In the genomic region with DNA sequence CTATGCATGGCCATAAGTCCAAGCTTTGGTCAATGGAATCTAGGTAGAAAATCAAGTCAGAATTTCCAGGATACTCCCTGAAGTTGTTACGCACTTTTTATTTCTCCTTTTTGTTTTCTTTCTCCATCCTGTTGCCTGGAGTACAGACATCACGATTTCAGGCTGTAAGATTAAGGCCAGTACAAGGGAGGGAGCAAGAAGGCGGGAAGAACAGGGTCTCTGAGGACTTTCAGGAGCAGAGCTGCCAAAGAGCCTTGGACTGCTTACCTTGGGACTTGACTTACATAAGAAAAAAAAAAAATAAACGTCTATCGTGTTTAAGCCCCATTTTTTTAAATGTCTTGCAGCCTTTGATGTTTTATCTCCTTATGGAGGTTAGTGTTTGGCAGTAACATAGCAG, we compare ENCODE assay signal across 19 cellular contexts.
"Had no signal": no experiment of that assay in that cellular context is flagged by ENCODE, and none has a peak within 500 bp of the region (broad histone marks: within the 10 kb centered on the region; RNA-seq: fewer than 3 reads in every experiment).

No MANE protein-coding gene starts in this region.

- H3K4me3 ChIP-seq: K562, PC-9, SK-N-MC had no signal

- H3K4me3 Mint-ChIP-seq: activated CD8-positive, alpha-beta T cell treated with anti-CD3 and anti-CD28 coated beads for 36 hours; activated naive CD4-positive, alpha-beta T cell treated with anti-CD3 and anti-CD28 coated beads, Interleukin-2, amount 50 U/mL, for 24 hours; brain had no signal

- H3K4me1 Mint-ChIP-seq: activated naive CD4-positive, alpha-beta T cell treated with anti-CD3 and anti-CD28 coated beads, Interleukin-2, amount 50 U/mL, for 24 hours had no signal

- H3K9me3 Mint-ChIP-seq: activated CD8-positive, alpha-beta T cell treated with anti-CD3 and anti-CD28 coated beads for 36 hours; activated naive CD4-positive, alpha-beta T cell treated with anti-CD3 and anti-CD28 coated beads, Interleukin-2, amount 50 U/mL, for 24 hours; T-cell had no signal

- H3K4me2 ChIP-seq: PC-9 had no signal

- H3K27ac ChIP-seq: PC-9, SK-N-MC, VCaP had no signal

- H3K27ac Mint-ChIP-seq: activated CD8-positive, alpha-beta T cell treated with anti-CD3 and anti-CD28 coated beads for 36 hours; activated naive CD4-positive, alpha-beta T cell treated with anti-CD3 and anti-CD28 coated beads, Interleukin-2, amount 50 U/mL, for 24 hours; brain had no signal

- H3K36me3 Mint-ChIP-seq: activated naive CD4-positive, alpha-beta T cell treated with anti-CD3 and anti-CD28 coated beads, Interleukin-2, amount 50 U/mL, for 24 hours; brain; T-cell had no signal

- DNase-seq: activated CD4-positive, alpha-beta T cell treated with anti-CD3 and anti-CD28 coated beads, Interleukin-2, amount 50 U/mL, for 1 hour; activated CD4-positive, CD25-positive, alpha-beta regulatory T cell; activated CD8-positive, alpha-beta memory T cell treated with anti-CD3 and anti-CD28 coated beads, Interleukin-2, amount 50 U/mL, for 4 hours; activated CD8-positive, alpha-beta T cell treated with anti-CD3 and anti-CD28 coated beads for 36 hours; activated effector memory CD4-positive, alpha-beta T cell treated with Interleukin-2 at 50 U/mL for 16 hours; activated naive CD4-positive, alpha-beta T cell; activated T-cell treated with anti-CD3 and anti-CD28 coated beads, Interleukin-2, amount 50 U/mL, for 1 hour; amygdala; Karpas-422; NCI-H1436 treated with DMSO at 0.1 percent for 48 hours; NCI-H187; NCI-H2081; PC-9; T-cell had no signal

- H3K27me3 Mint-ChIP-seq: activated CD8-positive, alpha-beta T cell treated with anti-CD3 and anti-CD28 coated beads for 36 hours had no signal

- ATAC-seq: activated CD8-positive, alpha-beta T cell treated with anti-CD3 and anti-CD28 coated beads for 36 hours; K562 had no signal
